Comparison of ENCODE assay signal across 1 cellular context in genomic region chr17:64599187-64599676, GRCh38.
A peak's percentile ranks its signal among the peaks of the same experiment; 100 is the strongest.
TF ChIP-seq lines count a peak whose summit lies in the region.

No MANE protein-coding gene starts in this region.

TF ChIP-seq in K562, 482 proteins besides CTCF, POLR2A, EP300 and RAD21 (continued from another document):
- no peak for TF ChIP-seq CSDE1 (IDR thresholded peaks at IDR 0.05)
- peak; percentile 47; the same call in 1 of the 2 replicates for TF ChIP-seq MYC (IDR thresholded peaks at IDR 0.05; ENCODE audit: low read depth, low read length)
- no peak for TF ChIP-seq MYC (CRISPR knock-in tag; IDR thresholded peaks at IDR 0.05; ENCODE audit: borderline replicate concordance, low read depth)
- TF ChIP-seq AFF4 (CRISPR knock-in tag; IDR thresholded peaks at IDR 0.05): 0 out of 2 replicates have a peak, but pooled peaks have one; percentile 37
- no peak for TF ChIP-seq DNMT1 (IDR thresholded peaks at IDR 0.05)
- peak; percentile 50; the same call in 1 of the 2 replicates for TF ChIP-seq LEF1 (IDR thresholded peaks at IDR 0.05)
- no peak for TF ChIP-seq FOXJ3 (CRISPR knock-in tag; IDR thresholded peaks at IDR 0.05)
- no peak for TF ChIP-seq ZSCAN32 (CRISPR knock-in tag; IDR thresholded peaks at IDR 0.05)
- no peak for TF ChIP-seq WHSC1 (IDR thresholded peaks at IDR 0.05; ENCODE audit: low read length)
- peak; percentile 37 for TF ChIP-seq BRD9 (IDR thresholded peaks at IDR 0.05; ENCODE audit: low read depth, partially characterized antibody)
- TF ChIP-seq CREB3L1 (IDR thresholded peaks at IDR 0.05; ENCODE audit: borderline replicate concordance, low read depth): 0 out of 2 replicates have a peak, but pooled peaks have one; percentile 24
- TF ChIP-seq NKRF (IDR thresholded peaks at IDR 0.05; ENCODE audit: borderline replicate concordance): peak; percentile 25; the same call in 1 of the 2 replicates
- TF ChIP-seq NCOA2 (IDR thresholded peaks at IDR 0.05; ENCODE audit: partially characterized antibody in 2 of 2): no peak
- no peak for TF ChIP-seq ZMIZ1 (IDR thresholded peaks at IDR 0.05; ENCODE audit: low read depth in 2 of 2, low read length in 2 of 2)
- TF ChIP-seq ZBTB12 (CRISPR knock-in tag; IDR thresholded peaks at IDR 0.05): 0 out of 2 replicates have a peak, but pooled peaks have one; percentile 10
- TF ChIP-seq E2F3 (CRISPR knock-in tag; IDR thresholded peaks at IDR 0.05): no peak
- TF ChIP-seq MCM3 (IDR thresholded peaks at IDR 0.05): no peak
- 0 out of 2 replicates have a peak, but pooled peaks have one; percentile 16 for TF ChIP-seq NCOR1 (IDR thresholded peaks at IDR 0.05)
- peak in 1 of 2 experiments; percentile 71; a peak in 1 of 4 replicates for TF ChIP-seq FOXA3 (CRISPR knock-in tag; conservative IDR thresholded peaks at IDR 0.05 in 1 of 2, IDR thresholded peaks at IDR 0.05 in 1 of 2)
- no peak for TF ChIP-seq HES1 (IDR thresholded peaks at IDR 0.05; ENCODE audit: low read depth)
- no peak for TF ChIP-seq SETDB1 (IDR thresholded peaks at IDR 0.05; ENCODE audit: low read length)
- TF ChIP-seq SMAD4 (CRISPR knock-in tag; conservative IDR thresholded peaks at IDR 0.05): peak; percentile 44; the same call in 1 of the 2 replicates
- no peak for TF ChIP-seq ZNF232 (CRISPR knock-in tag; IDR thresholded peaks at IDR 0.05)
- TF ChIP-seq XRCC3 (IDR thresholded peaks at IDR 0.05): no peak
- TF ChIP-seq TRIM25 (IDR thresholded peaks at IDR 0.05; ENCODE audit: borderline replicate concordance): no peak
- TF ChIP-seq ZNF584 (CRISPR knock-in tag; IDR thresholded peaks at IDR 0.05; ENCODE audit: low read depth): no peak
- TF ChIP-seq PRPF4 (IDR thresholded peaks at IDR 0.05; ENCODE audit: insufficient read depth, low read depth, low read length, poor library complexity, severe bottlenecking): no peak
- peak; percentile 91 for TF ChIP-seq NFRKB (IDR thresholded peaks at IDR 0.05; ENCODE audit: low read depth)
